Comparison of ENCODE assay signal across 24 cellular contexts in the genomic region with DNA sequence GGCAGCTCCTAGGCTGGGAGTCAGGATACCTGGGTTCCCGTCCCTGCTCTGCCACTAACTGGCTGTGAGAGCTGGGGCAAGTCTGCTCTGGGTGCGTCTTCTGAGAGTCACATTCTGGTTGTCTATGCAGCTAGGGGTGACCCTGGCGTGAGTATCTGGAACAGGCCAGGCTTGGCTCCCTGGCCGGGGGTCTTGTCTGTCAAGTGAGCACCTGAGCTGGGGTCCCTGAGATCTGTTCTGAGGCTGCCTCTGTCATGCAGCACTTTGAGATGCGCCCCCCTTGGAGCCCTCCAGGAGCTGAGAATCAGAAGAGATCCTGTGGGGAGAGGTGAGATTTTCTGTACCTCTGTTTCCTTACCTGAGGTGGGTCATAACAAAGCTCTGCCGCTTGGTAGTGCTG.
"Had no signal": no experiment of that assay in that cellular context is flagged by ENCODE, and none has a peak within 500 bp of the region (broad histone marks: within the 10 kb centered on the region; RNA-seq: fewer than 3 reads in every experiment).

No MANE protein-coding gene starts in this region.

- ATAC-seq: foreskin keratinocyte; gastroesophageal sphincter; left ventricle myocardium superior; lower lobe of right lung; natural killer cell; right lobe of liver; stimulated activated naive B cell treated with anti-CD40 and anti-IgM and Interleukin-4, amounts not matched to agents 10 μg/mL and 1 μg/mL and 100 μg/mL, for 72 hours had no signal

- H3K4me3 ChIP-seq: coronary artery, esophagus muscularis mucosa, gastroesophageal sphincter, lower lobe of right lung, right lobe of liver, suprapubic skin, transverse colon, vagina had no signal

- H3K27me3 Mint-ChIP-seq: progenitor cell of endocrine pancreas had no signal

- H3K9me3 ChIP-seq: esophagus muscularis mucosa, gastroesophageal sphincter, lower lobe of right lung, right lobe of liver, suprapubic skin, transverse colon, vagina had no signal

- DNase-seq: dermis blood vessel endothelial cell; effector memory CD4-positive, alpha-beta T cell; foreskin keratinocyte; hypothalamus; immature natural killer cell; islet precursor cell; left ventricle myocardium superior; lower lobe of right lung; natural killer cell; right lobe of liver; small intestine; stimulated activated CD4-positive, alpha-beta T cell treated with anti-CD3 and anti-CD28 coated beads, Interleukin-15, amount 100 ng/mL, for 24 hours; stimulated activated CD4-positive, alpha-beta T cell treated with anti-CD3 and anti-CD28 coated beads, Interleukin-2, amount 100 ng/mL, for 48 hours; stimulated activated naive B cell treated with anti-CD40 and anti-IgM and Interleukin-4, amounts not matched to agents 10 μg/mL and 1 μg/mL and 100 μg/mL, for 72 hours; transverse colon had no signal

- H3K9ac ChIP-seq: parathyroid adenoma had no signal

- H3K9me3 Mint-ChIP-seq: immature natural killer cell; natural killer cell; neural crest cell; stimulated activated naive B cell treated with anti-CD40 and anti-IgM and Interleukin-4, amounts not matched to agents 10 μg/mL and 1 μg/mL and 100 μg/mL, for 72 hours; stimulated activated naive CD8-positive, alpha-beta T cell treated with anti-CD3 and anti-CD28 coated beads, Interleukin-15, Interleukin-2, amounts not matched to agents 100 ng/mL and 50 ng/mL, for 24 hours had no signal

- H2AFZ ChIP-seq: parathyroid adenoma had no signal

- H3K36me3 Mint-ChIP-seq: immature natural killer cell, natural killer cell had no signal

- H3K4me3 Mint-ChIP-seq: immature natural killer cell; natural killer cell; neural crest cell; stimulated activated naive B cell treated with anti-CD40 and anti-IgM and Interleukin-4, amounts not matched to agents 10 μg/mL and 1 μg/mL and 100 μg/mL, for 72 hours; stimulated activated naive CD8-positive, alpha-beta T cell treated with anti-CD3 and anti-CD28 coated beads, Interleukin-15, Interleukin-2, amounts not matched to agents 100 ng/mL and 50 ng/mL, for 24 hours had no signal

- H3K27me3 ChIP-seq: esophagus muscularis mucosa, foreskin keratinocyte, gastroesophageal sphincter, right lobe of liver, suprapubic skin, transverse colon, vagina had no signal

- H3K27ac ChIP-seq: coronary artery, esophagus muscularis mucosa, foreskin keratinocyte, gastroesophageal sphincter, lower lobe of right lung, parathyroid adenoma, right lobe of liver, suprapubic skin, transverse colon, vagina had no signal

- H3K36me3 ChIP-seq: right lobe of liver, suprapubic skin, transverse colon, vagina had no signal

- H3K27ac Mint-ChIP-seq: immature natural killer cell; natural killer cell; progenitor cell of endocrine pancreas; stimulated activated naive B cell treated with anti-CD40 and anti-IgM and Interleukin-4, amounts not matched to agents 10 μg/mL and 1 μg/mL and 100 μg/mL, for 72 hours; stimulated activated naive CD8-positive, alpha-beta T cell treated with anti-CD3 and anti-CD28 coated beads, Interleukin-15, Interleukin-2, amounts not matched to agents 100 ng/mL and 50 ng/mL, for 24 hours had no signal
